12 cellular contexts compared by ENCODE assay signal in the genomic region with DNA sequence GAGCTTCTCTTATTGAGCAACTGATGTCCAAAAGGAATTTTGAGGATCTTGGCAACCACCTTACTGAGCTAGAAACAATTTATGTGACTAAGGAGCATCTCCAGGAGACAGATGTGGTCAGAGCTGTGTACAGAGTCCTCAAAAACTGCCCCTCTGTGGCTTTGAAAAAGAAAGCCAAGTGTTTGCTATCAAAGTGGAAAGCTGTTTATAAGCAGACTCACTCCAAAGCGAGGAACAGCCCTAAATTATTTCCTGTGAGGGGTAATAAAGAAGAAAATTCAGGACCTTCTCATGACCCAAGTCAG. TPM values are rescaled to one million over a fixed set of nuclear protein-coding genes. Genes with fewer than 3 reads are reported as not detected.
A peak's percentile ranks its signal among the peaks of the same experiment; 100 is the strongest.
DNase-seq lines count a peak whose midpoint lies in the region; FAIRE-seq and TF ChIP-seq lines count a peak whose summit lies in the region.
"Had no signal": no experiment of that assay in that cellular context is flagged by ENCODE, and none has a peak within 500 bp of the region (broad histone marks: within the 10 kb centered on the region; RNA-seq: fewer than 3 reads in every experiment).

No MANE protein-coding gene starts in this region.

- H3K4me1 ChIP-seq in breast epithelium = peaks cover 0 to 6% of the 10 kb centered on the region in 2 donors
- H3K4me1 ChIP-seq in thyroid gland = peaks cover 0 to 17% of the 10 kb centered on the region in 2 donors

- peak overlapping the region in 2 of 3 donors; percentile 0 to 28 for H3K4me3 ChIP-seq in breast epithelium
- no peak overlapping the region for H3K4me3 ChIP-seq in thyroid gland (replicated peaks in 1 of 3)

- DNase-seq in AG08395 (ENCODE audit: low spot score) (peak; percentile 66), GM12891 (ENCODE audit: insufficient read length, low spot score) (no peak), breast epithelium (ENCODE audit: low spot score in 2 of 2) (no peak), mucosa of gallbladder (ENCODE audit: low spot score) (peak; percentile 20), RCC 7860 (ENCODE audit: low spot score) (no peak), DMS 273 (lab: John Stamatoyannopoulos, UW; ENCODE audit: unreplicated experiment) (no peak), thyroid gland (no peak)
- no peak for DNase-seq in stimulated activated naive CD4-positive, alpha-beta T cell (lab: John Stamatoyannopoulos, UW)
- DNase-seq: right cardiac atrium, T-helper 9 cell had no signal

- H3K36me3 ChIP-seq in breast epithelium (no peaks in the 10 kb centered on the region), thyroid gland (no peaks in the 10 kb centered on the region)

- 71 to 73% methylated on average over 1 of the region's 1 CpG for WGBS in thyroid gland, 2 donors

- TF ChIP-seq POLR2A in GM12891 (IDR thresholded peaks at IDR 0.05; ENCODE audit: low read depth, low read length) (no peak), breast epithelium (IDR thresholded peaks at IDR 0.05) (no peak), thyroid gland (IDR thresholded peaks at IDR 0.05) (no peak)

- no peak for TF ChIP-seq CTCF in breast epithelium (IDR thresholded peaks at IDR 0.05)
- no peak for TF ChIP-seq CTCF in thyroid gland (IDR thresholded peaks at IDR 0.05)

- peak; percentile 65 for FAIRE-seq in GM12891 (lab: Jason Lieb, UNC)
- FAIRE-seq in RCC 7860 (lab: Jason Lieb, UNC) = no peak
- FAIRE-seq: frontal cortex, HTR-8/SVneo had no signal

- H3K9me3 ChIP-seq in breast epithelium = no peaks in the 10 kb centered on the region
- no peaks in the 10 kb centered on the region for H3K9me3 ChIP-seq in thyroid gland

- H3K27ac ChIP-seq in breast epithelium (peak overlapping the region in 1 of 2 donors; percentile 48), thyroid gland (no peak overlapping the region)

- intact Hi-C loops in breast epithelium (cut with DNase I; ENCODE audit: low total_unique reads) = no loop called here
- intact Hi-C loops in thyroid gland (cut with DNase I) = loop anchor here (5.0 kb wide), 1 partner anchor 85 kb away; no protein-coding TSS in a partner anchor

- H3K27me3 ChIP-seq in breast epithelium = peaks cover 0 to 3% of the 10 kb centered on the region in 2 donors
- no peaks in the 10 kb centered on the region for H3K27me3 ChIP-seq in thyroid gland

TF ChIP-seq in GM12891, 5 proteins besides CTCF, POLR2A, EP300 and RAD21:
- no peak for TF ChIP-seq TAF1 (IDR thresholded peaks at IDR 0.05; ENCODE audit: low read depth, low read length)
- TF ChIP-seq POU2F2 (IDR thresholded peaks at IDR 0.05; ENCODE audit: low read depth, low read length) = no peak
- no peak for TF ChIP-seq PAX5 (IDR thresholded peaks at IDR 0.05; ENCODE audit: insufficient read depth, low read length, severe bottlenecking)
- TF ChIP-seq POLR2AphosphoS5 (IDR thresholded peaks at IDR 0.05; ENCODE audit: low read depth, low read length) = no peak
- TF ChIP-seq SPI1 (IDR thresholded peaks at IDR 0.05; ENCODE audit: low read depth, low read length) = no peak

RNA-seq across cellular contexts. Expression of a gene that starts 9.5 kb away (rescaled TPM):
- polyA plus RNA-seq in GM12891 (2012; ENCODE audit: low read depth, missing spikeins) = 0.60 TPM
- total RNA-seq in breast epithelium = 1 to 10 TPM; 4.6 to 7.8 (median 5.2) TPM
- total RNA-seq in mucosa of gallbladder = 4.0 TPM
- 1 to 10 TPM; 4.5 to 8.6 (median 6.4) TPM for total RNA-seq in thyroid gland

RNA-seq across cellular contexts. Expression of a gene that starts 26.4 kb away (rescaled TPM):
- 37.6 TPM for polyA plus RNA-seq in GM12891 (2012; ENCODE audit: low read depth, missing spikeins)
- total RNA-seq in breast epithelium (10 to 100 TPM; 41.0 to 63.4 (median 43.2) TPM), mucosa of gallbladder (32.2 TPM), thyroid gland (10 to 100 TPM; 29.5 to 47.0 (median 36.0) TPM)

Comparison
In these comparisons a context has a peak if more than half of its experiments do, and no peak if none do; other contexts are left out.
1. DNase-seq: peak in AG08395 (single experiment) and mucosa of gallbladder (single experiment); none in GM12891 (single experiment), breast epithelium (0 of 2), RCC 7860 (single experiment), stimulated activated naive CD4-positive, alpha-beta T cell (0 of 6), DMS 273 (single experiment) and thyroid gland (0 of 2).
2. H3K4me3 ChIP-seq: peak in breast epithelium (2 of 3); none in thyroid gland (0 of 3).